ENCODE assay signal across 1 cellular context in genomic region chr10:32269343-32270100, GRCh38.
TF ChIP-seq lines count a peak whose summit lies in the region.

No MANE protein-coding gene starts in this region.

TF ChIP-seq in SK-N-SH, 30 proteins besides CTCF, POLR2A, EP300 and RAD21 (continued from another document):
- no peak for TF ChIP-seq REST (IDR thresholded peaks at IDR 0.05; ENCODE audit: low read depth, low read length)
- TF ChIP-seq IRF3 (IDR thresholded peaks at IDR 0.05; ENCODE audit: low read depth, low read length), result no peak
- TF ChIP-seq MXI1 (IDR thresholded peaks at IDR 0.05; ENCODE audit: low read depth, low read length), result no peak
- no peak for TF ChIP-seq TCF12 (IDR thresholded peaks at IDR 0.05)
- TF ChIP-seq YY1 (IDR thresholded peaks at IDR 0.05; ENCODE audit: low read depth), result no peak
- TF ChIP-seq TAF1 (IDR thresholded peaks at IDR 0.05; ENCODE audit: borderline replicate concordance, low read depth, low read length), result no peak
- TF ChIP-seq USF2 (IDR thresholded peaks at IDR 0.05; ENCODE audit: borderline replicate concordance, low read depth, low read length), result no peak
- TF ChIP-seq ELF1 (IDR thresholded peaks at IDR 0.05), result no peak
